8 cellular contexts compared by ENCODE assay signal in genomic region chr1:111030590-111030989, GRCh38.
DNase-seq lines count a peak whose midpoint lies in the region; ATAC-seq and TF ChIP-seq lines count a peak whose summit lies in the region.

No MANE protein-coding gene starts in this region.

- no peaks in the 10 kb centered on the region for H3K27me3 ChIP-seq in Loucy (ENCODE audit: insufficient read depth, low read length, poor library complexity, severe bottlenecking)
- H3K27me3 ChIP-seq in SK-N-SH (ENCODE audit: insufficient read depth) = peaks cover under 1% of the 10 kb centered on the region; the same call in 1 of the 2 replicates

- CTCF ChIA-PET in SK-N-SH (lab: Yijun Ruan, JAX) = interaction anchor here (0.6 to 3.2 kb wide), 21 partner anchors 11 to 407 kb away, joined by 3 to 48 read pairs (median 4); no protein-coding TSS in a partner anchor

- H3K9me3 ChIP-seq in Loucy (ENCODE audit: insufficient read depth, low read depth, low read length) (no peaks in the 10 kb centered on the region), SK-N-SH (no peaks in the 10 kb centered on the region)

- TF ChIP-seq RAD21 in SK-N-SH (IDR thresholded peaks at IDR 0.05; ENCODE audit: low read length) = peak; percentile 52

- H4K20me1 ChIP-seq in Loucy (ENCODE audit: insufficient read depth, low read length, poor library complexity, severe bottlenecking) (no peaks in the 10 kb centered on the region), SK-N-SH (ENCODE audit: insufficient read depth) (no peaks in the 10 kb centered on the region)

- H3K79me2 ChIP-seq in Loucy (ENCODE audit: insufficient read depth, low read length) (no peaks in the 10 kb centered on the region), SK-N-SH (ENCODE audit: insufficient read depth) (no peaks in the 10 kb centered on the region)

- no peaks in the 10 kb centered on the region for H3K9me2 ChIP-seq in Loucy (replicated peaks; ENCODE audit: low read depth, low read length)
- H3K9me2 ChIP-seq in SK-N-SH = no peaks in the 10 kb centered on the region

- WGBS in SK-N-SH (ENCODE audit: low lambda C conversion rate) = 0% methylated on average over 1 of the region's 1 CpG

- H3F3A ChIP-seq in Loucy (ENCODE audit: low read depth) (no peaks in the 10 kb centered on the region), SK-N-SH (replicated peaks; ENCODE audit: insufficient read depth) (no peaks in the 10 kb centered on the region)

- no peak overlapping the region for H3K27ac ChIP-seq in SK-N-SH (ENCODE audit: low read depth in 2 of 2, low read length in 1 of 2)

- H3K36me3 ChIP-seq in Loucy (ENCODE audit: insufficient read depth, low read length) (no peaks in the 10 kb centered on the region), SK-N-SH (replicated peaks in 1 of 2; ENCODE audit: control insufficient read depth in 1 of 2, insufficient read depth in 2 of 2, low read length in 1 of 2) (no peaks in the 10 kb centered on the region)

- ATAC-seq in GM18867 (IDR thresholded peaks at IDR 0.05; ENCODE audit: unreplicated experiment) = no peak

- H2AFZ ChIP-seq in Loucy (ENCODE audit: low read length) = 0 out of 2 replicates have a peak overlapping the region, but pooled peaks have one; percentile 8
- H2AFZ ChIP-seq in SK-N-SH (ENCODE audit: low read depth) = no peak overlapping the region

- TF ChIP-seq CTCF in Loucy (conservative IDR thresholded peaks at IDR 0.05; ENCODE audit: low read length) (peak; percentile 98), SK-N-SH (IDR thresholded peaks at IDR 0.05) (peak; percentile 81)

- H3K4me1 ChIP-seq in Loucy (ENCODE audit: insufficient read depth, low read length, poor library complexity, severe bottlenecking) = no peaks in the 10 kb centered on the region
- no peaks in the 10 kb centered on the region for H3K4me1 ChIP-seq in SK-N-SH (ENCODE audit: control insufficient read depth in 1 of 2, insufficient read depth in 2 of 2, low read depth in 1 of 2, low read length in 1 of 2)

- POLR2A ChIA-PET in SK-N-SH (lab: Yijun Ruan, JAX) = no interaction called here

- no peak for TF ChIP-seq EP300 in SK-N-SH (IDR thresholded peaks at IDR 0.05; ENCODE audit: borderline replicate concordance in 1 of 2, low read depth in 1 of 2, low read length in 1 of 2)

- H3K9ac ChIP-seq in Loucy (ENCODE audit: low read depth, low read length, poor library complexity, severe bottlenecking) = no peak overlapping the region
- no peak overlapping the region for H3K9ac ChIP-seq in SK-N-SH

- peak; percentile 20 to 25 for DNase-seq in activated CD8-positive, alpha-beta memory T cell treated with anti-CD3 and anti-CD28 coated beads for 4 hours (ENCODE audit: low read depth in 2 of 2)
- DNase-seq in activated CD8-positive, alpha-beta memory T cell treated with anti-CD3 and anti-CD28 coated beads for 24 hours = no peak
- DNase-seq in SK-N-SH (peak; percentile 24), amniotic stem cell (lab: John Stamatoyannopoulos, UW) (peak; percentile 6), kidney glomerular epithelial cell (lab: John Stamatoyannopoulos, UW) (peak; percentile 49)
- DNase-seq in stimulated activated CD8-positive, alpha-beta memory T cell treated with anti-CD3 and anti-CD28 coated beads, Interleukin-2, amount 100 ng/mL, for 1 hour (ENCODE audit: low read depth in 2 of 2) = peak; percentile 13 to 16

- H3K4me2 ChIP-seq in Loucy (ENCODE audit: low read depth, low read length, poor library complexity, severe bottlenecking) (no peak overlapping the region), SK-N-SH (no peak overlapping the region)

- H3K4me3 ChIP-seq in Loucy (ENCODE audit: low read length, poor library complexity, severe bottlenecking) = no peak overlapping the region
- peak overlapping the region in 1 of 2 experiments; percentile 18; a peak in 1 of 4 replicates for H3K4me3 ChIP-seq in SK-N-SH (ENCODE audit: low read depth in 2 of 2, low read length in 1 of 2)

TF ChIP-seq in SK-N-SH, 30 proteins besides CTCF, POLR2A, EP300 and RAD21:
- no peak for TF ChIP-seq USF1 (IDR thresholded peaks at IDR 0.05; ENCODE audit: borderline replicate concordance, low read depth)
- no peak for TF ChIP-seq GABPA (IDR thresholded peaks at IDR 0.05; ENCODE audit: low read depth)
- TF ChIP-seq REST (IDR thresholded peaks at IDR 0.05; ENCODE audit: low read depth, low read length) = no peak
- TF ChIP-seq RCOR1 (IDR thresholded peaks at IDR 0.05; ENCODE audit: low read length) = no peak
- no peak for TF ChIP-seq USF2 (IDR thresholded peaks at IDR 0.05; ENCODE audit: borderline replicate concordance, low read depth, low read length)
- no peak for TF ChIP-seq MAX (IDR thresholded peaks at IDR 0.05; ENCODE audit: low read depth)
